ENCODE assay signal across 8 cellular contexts in the genomic region with DNA sequence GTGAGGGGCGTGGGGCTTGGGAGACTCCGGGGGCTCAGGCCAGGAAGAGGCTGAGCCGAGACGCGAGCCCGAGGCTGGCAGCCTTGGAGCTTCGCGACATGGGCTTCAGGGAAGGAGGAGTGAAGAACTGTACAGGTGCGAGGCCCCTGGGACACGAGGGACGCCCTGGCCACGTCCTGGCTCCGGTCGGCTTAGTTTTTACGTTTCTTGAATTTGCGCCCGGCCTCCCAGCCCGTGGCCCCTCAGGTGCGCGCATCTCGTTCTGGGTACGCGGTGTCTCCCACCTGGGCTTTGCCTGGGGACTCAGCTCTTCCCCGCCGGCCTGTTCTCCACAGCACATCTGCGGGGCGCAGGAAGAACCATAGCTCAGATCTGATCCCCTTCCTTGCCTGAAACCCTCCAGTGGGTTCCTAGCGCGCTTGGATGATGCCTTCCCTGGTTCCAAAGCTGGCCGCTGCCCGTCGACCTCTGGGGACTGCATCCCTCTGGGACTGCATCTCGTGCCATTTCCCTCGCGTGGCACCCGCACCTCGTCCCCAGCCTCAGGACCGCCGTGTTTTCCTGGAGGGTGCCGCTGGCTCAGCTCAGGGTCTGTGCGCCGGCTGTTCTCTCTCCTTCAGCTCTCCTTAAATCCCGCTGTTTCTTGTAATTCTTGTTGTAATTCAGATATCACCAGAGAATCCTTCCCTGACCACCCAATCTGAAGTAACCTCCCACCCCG. TPM values are rescaled to one million over a fixed set of nuclear protein-coding genes. Genes with fewer than 3 reads are reported as not detected.
DNase-seq lines count a peak whose midpoint lies in the region; ATAC-seq and TF ChIP-seq lines count a peak whose summit lies in the region.

No MANE protein-coding gene starts in this region.

- H3K4me3 Mint-ChIP-seq in endothelial cell (ENCODE audit: unreplicated experiment) (peak overlapping the region; percentile 90), nephron progenitor cell (peak overlapping the region; percentile 89)

- peak; percentile 14 for ATAC-seq in GM19372 (IDR thresholded peaks at IDR 0.05; ENCODE audit: low read depth, unreplicated experiment)
- ATAC-seq in HG03469 (IDR thresholded peaks at IDR 0.05; ENCODE audit: unreplicated experiment), result no peak

- H4K20me1 ChIP-seq in OCI-LY1 (ENCODE audit: insufficient read depth, low read length), result no peaks in the 10 kb centered on the region

- peak overlapping the region; percentile 78 for H3K4me2 ChIP-seq in OCI-LY1 (ENCODE audit: low read length)

- DNase-seq in endothelial cell (ENCODE audit: low spot score), result no peak
- peak; percentile 33 for DNase-seq in nephron progenitor cell
- DNase-seq in COLO829 (ENCODE audit: low spot score), result no peak
- no peak for DNase-seq in NAMALWA (ENCODE audit: low spot score)

- no peaks in the 10 kb centered on the region for H3K36me3 ChIP-seq in OCI-LY1 (ENCODE audit: insufficient read depth, low read length)

- no peaks in the 10 kb centered on the region for H3K9me2 ChIP-seq in OCI-LY1 (ENCODE audit: low read depth, low read length)

- H3K9me3 Mint-ChIP-seq in endothelial cell (ENCODE audit: unreplicated experiment) (no peaks in the 10 kb centered on the region), nephron progenitor cell (peaks cover 10% of the 10 kb centered on the region)

- no peaks in the 10 kb centered on the region; the same call in 1 of the 2 replicates for H3K9me3 ChIP-seq in OCI-LY1 (ENCODE audit: low read length)

- peak overlapping the region; percentile 65 for H3K9ac ChIP-seq in OCI-LY1 (ENCODE audit: low read length)

- no peak for TF ChIP-seq CTCF in C4-2B (conservative IDR thresholded peaks at IDR 0.05)
- TF ChIP-seq CTCF in OCI-LY1 (IDR thresholded peaks at IDR 0.05; ENCODE audit: low read length), result no peak
- TF ChIP-seq CTCF in endothelial cell (IDR thresholded peaks at IDR 0.05; ENCODE audit: unreplicated experiment), result no peak
- TF ChIP-seq CTCF in nephron progenitor cell (IDR thresholded peaks at IDR 0.05), result no peak

- H3K27ac ChIP-seq in C4-2B (peak overlapping the region; percentile 60), OCI-LY1 (ENCODE audit: low read depth, low read length, poor library complexity, severe bottlenecking) (no peak overlapping the region)

- H3K36me3 Mint-ChIP-seq in endothelial cell (ENCODE audit: low read depth, unreplicated experiment) (no peaks in the 10 kb centered on the region), nephron progenitor cell (ENCODE audit: low read depth) (peaks cover 16% of the 10 kb centered on the region)

- peak overlapping the region; percentile 76 for H3K4me3 ChIP-seq in OCI-LY1 (ENCODE audit: low read depth, low read length, poor library complexity, severe bottlenecking)

- H3K27me3 Mint-ChIP-seq in endothelial cell (ENCODE audit: unreplicated experiment) (peaks cover 4% of the 10 kb centered on the region), nephron progenitor cell (ENCODE audit: low read depth, poor library complexity) (peaks cover 42% of the 10 kb centered on the region)

- no peaks in the 10 kb centered on the region; the same call in 1 of the 2 replicates for H3K27me3 ChIP-seq in OCI-LY1 (ENCODE audit: insufficient read depth, low read length)

- no peaks in the 10 kb centered on the region for H3F3A ChIP-seq in OCI-LY1 (ENCODE audit: insufficient read depth, low read length)

- H3K4me1 ChIP-seq in OCI-LY1 (ENCODE audit: insufficient read depth, low read length, severe bottlenecking), result peaks cover 12% of the 10 kb centered on the region

- H3K4me1 Mint-ChIP-seq in endothelial cell (ENCODE audit: unreplicated experiment) (peaks cover 12% of the 10 kb centered on the region), nephron progenitor cell (peaks cover 16% of the 10 kb centered on the region)

- no peak overlapping the region for H2AFZ ChIP-seq in OCI-LY1 (ENCODE audit: low read length)

- no peaks in the 10 kb centered on the region for H3K79me2 ChIP-seq in OCI-LY1 (ENCODE audit: insufficient read depth, low read length)

- H3K27ac Mint-ChIP-seq in endothelial cell (ENCODE audit: unreplicated experiment), result no peak overlapping the region
- H3K27ac Mint-ChIP-seq in nephron progenitor cell, result no peak overlapping the region

RNA-seq across cellular contexts. Expression of a gene that starts 0.6 kb away (rescaled TPM):
- 9.2 TPM for total RNA-seq in endothelial cell (ENCODE audit: unreplicated experiment)

RNA-seq across cellular contexts. Expression of a gene that starts 49.7 kb away (rescaled TPM):
- total RNA-seq in endothelial cell (ENCODE audit: unreplicated experiment), result 4.8 TPM
